8 cellular contexts compared by ENCODE assay signal in the genomic region with DNA sequence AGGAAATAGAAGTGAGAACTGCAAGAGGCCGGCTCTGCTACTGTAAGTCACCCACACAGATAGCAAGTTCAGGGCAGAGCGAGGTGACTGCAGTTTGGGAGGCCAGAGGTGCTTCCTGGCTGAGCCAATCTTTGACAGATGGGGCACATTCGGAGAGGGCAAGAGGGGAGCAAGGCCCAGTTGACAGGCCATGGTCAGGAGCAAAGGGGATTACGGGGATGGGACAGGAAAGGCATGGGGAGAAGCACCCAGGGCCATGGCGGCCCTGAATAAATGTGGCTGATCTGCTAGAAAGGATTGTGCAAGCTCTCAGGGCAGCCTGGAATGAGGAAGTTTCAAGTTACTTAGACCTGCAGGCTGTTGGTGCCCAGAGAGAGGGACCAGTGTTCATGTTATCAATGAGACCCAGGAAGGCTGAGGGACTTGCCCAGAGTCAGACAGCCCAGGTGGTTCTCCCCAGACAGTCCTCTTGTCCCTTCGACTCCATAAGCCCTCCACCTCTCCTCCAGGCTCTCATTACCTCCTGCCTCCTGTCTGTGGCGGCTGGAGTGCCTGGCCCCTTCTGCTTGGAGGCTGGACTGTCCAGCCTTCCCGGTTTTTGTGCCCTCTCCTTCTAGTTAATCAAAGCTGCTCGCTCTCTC.
DNase-seq lines count a peak whose midpoint lies in the region; ATAC-seq and TF ChIP-seq lines count a peak whose summit lies in the region.

No MANE protein-coding gene starts in this region.

- peak; percentile 1 for TF ChIP-seq CTCF in fibroblast of the aortic adventitia (IDR thresholded peaks at IDR 0.05; ENCODE audit: insufficient read depth, low read length)
- no peak for TF ChIP-seq CTCF in gastrocnemius medialis (IDR thresholded peaks at IDR 0.05 in 4 of 5, conservative IDR thresholded peaks at IDR 0.05 in 1 of 5)

- intact Hi-C loops in gastrocnemius medialis (cut with DNase I; ENCODE audit: low total_unique reads) (loop anchor here (5.0 kb wide), 1 partner anchor 60 kb away; no protein-coding TSS in a partner anchor), sciatic nerve (cut with DNase I) (loop anchor here (5.0 kb wide), 1 partner anchor 185 kb away; no protein-coding TSS in a partner anchor)

- peak; percentile 58 for DNase-seq in H7
- peak; percentile 50 for DNase-seq in SIG-M5 (lab: John Stamatoyannopoulos, UW)
- DNase-seq in fibroblast of the aortic adventitia (ENCODE audit: low read depth) = peak; percentile 66
- DNase-seq in gastrocnemius medialis = no peak
- DNase-seq in sciatic nerve (ENCODE audit: low spot score) = no peak

- H3K4me3 ChIP-seq in H7 (ENCODE audit: insufficient read depth, low read depth, low read length) (no peak overlapping the region), fibroblast of the aortic adventitia (ENCODE audit: low read depth, low read length) (no peak overlapping the region), gastrocnemius medialis (no peak overlapping the region)

- H3K27me3 ChIP-seq in H7 (ENCODE audit: control insufficient read depth, insufficient read depth, low read length) (no peaks in the 10 kb centered on the region), gastrocnemius medialis (no peaks in the 10 kb centered on the region)

- no peak for TF ChIP-seq POLR2A in gastrocnemius medialis (IDR thresholded peaks at IDR 0.05)

- no peak overlapping the region for H3K27ac ChIP-seq in gastrocnemius medialis

- ATAC-seq in gastrocnemius medialis = peak; percentile 40 to 77
- ATAC-seq in sciatic nerve = no peak
- ATAC-seq in HG03565 (IDR thresholded peaks at IDR 0.05; ENCODE audit: unreplicated experiment) = no peak
- no peak for ATAC-seq in GM18519 (IDR thresholded peaks at IDR 0.05; ENCODE audit: low FRiP score, unreplicated experiment)
- no peak for ATAC-seq in HG02588 (IDR thresholded peaks at IDR 0.05; ENCODE audit: unreplicated experiment)

- H3K4me1 ChIP-seq in gastrocnemius medialis = peaks cover 6 to 23% of the 10 kb centered on the region in 2 donors

- no peaks in the 10 kb centered on the region for H3K9me3 ChIP-seq in gastrocnemius medialis

- H3K36me3 ChIP-seq in H7 (replicated peaks; ENCODE audit: control insufficient read depth, insufficient read depth, low read length) (no peaks in the 10 kb centered on the region), gastrocnemius medialis (no peaks in the 10 kb centered on the region)

- in situ Hi-C loops in gastrocnemius medialis (cut with MboI; ENCODE audit: low sequenced_read_pairs in 4 of 4) = loop anchor here (5.0 to 10.0 kb wide), 3 partner anchors 185 to 190 kb away; no protein-coding TSS in a partner anchor

Comparison
In these comparisons a context has a peak if more than half of its experiments do, and no peak if none do; other contexts are left out.
1. DNase-seq: peak in H7 (single experiment), SIG-M5 (single experiment) and fibroblast of the aortic adventitia (single experiment); none in gastrocnemius medialis (0 of 2) and sciatic nerve (single experiment).
2. ATAC-seq: peak in gastrocnemius medialis (2 of 2); none in sciatic nerve (single experiment), HG03565 (single experiment), GM18519 (single experiment) and HG02588 (single experiment).